ENCODE assay signal across 1 cellular context in the genomic region with DNA sequence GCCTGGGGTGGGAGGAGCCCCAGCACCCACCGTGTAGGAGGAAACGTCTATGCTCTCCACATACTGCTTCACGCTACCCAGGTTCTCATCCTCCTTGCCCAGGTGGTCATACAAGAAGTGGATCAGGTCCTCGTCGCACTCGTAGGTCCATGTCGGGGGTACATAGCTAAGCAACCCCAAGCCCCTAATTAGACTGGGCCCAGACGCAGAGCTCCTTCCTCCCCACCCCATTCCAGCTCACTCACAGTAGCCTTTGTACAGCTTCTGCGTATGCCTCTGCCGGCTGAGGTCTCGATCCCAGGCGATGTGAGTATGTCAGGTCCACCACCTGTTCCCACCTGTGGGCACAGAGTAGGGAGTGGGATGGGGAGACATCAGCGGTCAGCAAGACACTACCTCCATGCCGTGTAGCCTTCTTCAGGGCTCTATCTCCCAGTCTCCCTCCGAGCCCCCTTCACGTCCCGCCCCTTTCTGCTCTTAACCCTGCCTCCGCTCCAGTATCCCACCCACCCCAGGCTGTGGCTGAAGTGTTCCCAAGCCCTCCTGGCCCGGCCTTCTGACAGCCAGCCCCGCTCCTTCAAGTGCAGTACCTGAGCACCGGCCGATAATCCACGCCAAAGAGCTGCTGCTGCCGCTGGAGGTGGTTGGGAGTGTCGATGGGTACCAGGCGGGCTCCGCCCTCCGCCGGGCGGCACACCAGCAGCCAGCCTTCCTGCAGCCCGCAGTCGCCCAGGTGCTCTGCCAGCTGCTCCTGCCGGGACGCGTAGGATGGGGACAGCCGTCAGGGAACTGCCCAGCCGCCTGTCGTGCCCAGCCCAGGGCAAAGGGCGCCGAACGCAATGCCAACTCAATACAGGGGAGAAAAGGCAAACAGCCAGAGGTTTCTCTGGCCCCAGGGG.
TF ChIP-seq lines count a peak whose summit lies in the region.

No MANE protein-coding gene starts in this region.

TF ChIP-seq in HEK293, 187 proteins besides CTCF, POLR2A, EP300 and RAD21 (continued from another document):
- TF ChIP-seq, protein P1, sequence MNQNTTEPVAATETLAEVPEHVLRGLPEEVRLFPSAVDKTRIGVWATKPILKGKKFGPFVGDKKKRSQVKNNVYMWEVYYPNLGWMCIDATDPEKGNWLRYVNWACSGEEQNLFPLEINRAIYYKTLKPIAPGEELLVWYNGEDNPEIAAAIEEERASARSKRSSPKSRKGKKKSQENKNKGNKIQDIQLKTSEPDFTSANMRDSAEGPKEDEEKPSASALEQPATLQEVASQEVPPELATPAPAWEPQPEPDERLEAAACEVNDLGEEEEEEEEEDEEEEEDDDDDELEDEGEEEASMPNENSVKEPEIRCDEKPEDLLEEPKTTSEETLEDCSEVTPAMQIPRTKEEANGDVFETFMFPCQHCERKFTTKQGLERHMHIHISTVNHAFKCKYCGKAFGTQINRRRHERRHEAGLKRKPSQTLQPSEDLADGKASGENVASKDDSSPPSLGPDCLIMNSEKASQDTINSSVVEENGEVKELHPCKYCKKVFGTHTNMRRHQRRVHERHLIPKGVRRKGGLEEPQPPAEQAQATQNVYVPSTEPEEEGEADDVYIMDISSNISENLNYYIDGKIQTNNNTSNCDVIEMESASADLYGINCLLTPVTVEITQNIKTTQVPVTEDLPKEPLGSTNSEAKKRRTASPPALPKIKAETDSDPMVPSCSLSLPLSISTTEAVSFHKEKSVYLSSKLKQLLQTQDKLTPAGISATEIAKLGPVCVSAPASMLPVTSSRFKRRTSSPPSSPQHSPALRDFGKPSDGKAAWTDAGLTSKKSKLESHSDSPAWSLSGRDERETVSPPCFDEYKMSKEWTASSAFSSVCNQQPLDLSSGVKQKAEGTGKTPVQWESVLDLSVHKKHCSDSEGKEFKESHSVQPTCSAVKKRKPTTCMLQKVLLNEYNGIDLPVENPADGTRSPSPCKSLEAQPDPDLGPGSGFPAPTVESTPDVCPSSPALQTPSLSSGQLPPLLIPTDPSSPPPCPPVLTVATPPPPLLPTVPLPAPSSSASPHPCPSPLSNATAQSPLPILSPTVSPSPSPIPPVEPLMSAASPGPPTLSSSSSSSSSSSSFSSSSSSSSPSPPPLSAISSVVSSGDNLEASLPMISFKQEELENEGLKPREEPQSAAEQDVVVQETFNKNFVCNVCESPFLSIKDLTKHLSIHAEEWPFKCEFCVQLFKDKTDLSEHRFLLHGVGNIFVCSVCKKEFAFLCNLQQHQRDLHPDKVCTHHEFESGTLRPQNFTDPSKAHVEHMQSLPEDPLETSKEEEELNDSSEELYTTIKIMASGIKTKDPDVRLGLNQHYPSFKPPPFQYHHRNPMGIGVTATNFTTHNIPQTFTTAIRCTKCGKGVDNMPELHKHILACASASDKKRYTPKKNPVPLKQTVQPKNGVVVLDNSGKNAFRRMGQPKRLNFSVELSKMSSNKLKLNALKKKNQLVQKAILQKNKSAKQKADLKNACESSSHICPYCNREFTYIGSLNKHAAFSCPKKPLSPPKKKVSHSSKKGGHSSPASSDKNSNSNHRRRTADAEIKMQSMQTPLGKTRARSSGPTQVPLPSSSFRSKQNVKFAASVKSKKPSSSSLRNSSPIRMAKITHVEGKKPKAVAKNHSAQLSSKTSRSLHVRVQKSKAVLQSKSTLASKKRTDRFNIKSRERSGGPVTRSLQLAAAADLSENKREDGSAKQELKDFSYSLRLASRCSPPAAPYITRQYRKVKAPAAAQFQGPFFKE (tag by site-specific recombination; IDR thresholded peaks at IDR 0.05; ENCODE audit: borderline replicate concordance): no peak
- TF ChIP-seq ZNF121 (tag by site-specific recombination; IDR thresholded peaks at IDR 0.05) (no peak), GLIS1 (tag by site-specific recombination; IDR thresholded peaks at IDR 0.05) (no peak)
